Comparison of ENCODE assay signal across 8 cellular contexts in genomic region chr15:55221090-55222011, GRCh38. TPM values are rescaled to one million over a fixed set of nuclear protein-coding genes. Genes with fewer than 3 reads are reported as not detected.
DNase-seq lines count a peak whose midpoint lies in the region; ATAC-seq, FAIRE-seq and TF ChIP-seq lines count a peak whose summit lies in the region.

No MANE protein-coding gene starts in this region.

- TF ChIP-seq POLR2A in erythroblast (IDR thresholded peaks at IDR 0.05; ENCODE audit: low read length) = no peak

- H3K4me1 ChIP-seq in pancreas = peaks cover 0 to 6% (median 0%) of the 10 kb centered on the region in 3 donors

- H3K9me3 ChIP-seq in pancreas (no peaks in the 10 kb centered on the region), MG63 (no peaks in the 10 kb centered on the region)

- H3K27me3 ChIP-seq in pancreas (no peaks in the 10 kb centered on the region), MG63 (no peaks in the 10 kb centered on the region)

- peak overlapping the region in 2 of 4 donors; percentile 59 to 68 for H3K27ac ChIP-seq in pancreas

- TF ChIP-seq CTCF in pancreas (IDR thresholded peaks at IDR 0.05) = no peak

- peak; percentile 46 for ATAC-seq in HG03432 (IDR thresholded peaks at IDR 0.05; ENCODE audit: unreplicated experiment)
- peak in 3 of 4 donors; percentile 51 to 81 (median 73) for ATAC-seq in pancreas

- H3K4me3 ChIP-seq in pancreas (no peak overlapping the region), MG63 (no peak overlapping the region)

- intact Hi-C loops in pancreas (cut with DNase I) = no loop called here

- WGBS in pancreas, 2 donors = 80 to 86% methylated on average over 6 of the region's 6 CpGs

- no peak for FAIRE-seq in pancreas (lab: Jason Lieb, UNC)

- DNase-seq in stimulated activated naive CD4-positive, alpha-beta T cell treated with Interleukin-2 at 50 U/mL for 16 hours (lab: John Stamatoyannopoulos, UW) = peak; percentile 15
- no peak for DNase-seq in stimulated activated naive CD4-positive, alpha-beta T cell (lab: John Stamatoyannopoulos, UW)
- DNase-seq in T1000 (lab: John Stamatoyannopoulos, UW) = peak; percentile 8
- peak; percentile 42 to 66 for DNase-seq in erythroblast (lab: John Stamatoyannopoulos, UW)
- DNase-seq in pancreas = no peak
- no peak for DNase-seq in midbrain (lab: John Stamatoyannopoulos, UW)
- no peak for DNase-seq in MG63

- H3K36me3 ChIP-seq in pancreas = no peaks in the 10 kb centered on the region
- no peaks in the 10 kb centered on the region for H3K36me3 ChIP-seq in MG63

RNA-seq across cellular contexts. Expression of gene RSL24D1, which starts 24.6 kb away (rescaled TPM):
- 10 to 100 TPM; 30.7 to 67.0 (median 36.1) TPM for total RNA-seq in pancreas
- 10 to 100 TPM; 37.5 to 48.3 TPM for polyA plus RNA-seq in pancreas
- total RNA-seq in MG63 (2014; rRNA removed; shearing (Covaris generic); ENCODE audit: low replicate concordance) = 173 and 262 TPM in 2 replicates

Comparison
In these comparisons a context has a peak if more than half of its experiments do, and no peak if none do; other contexts are left out.
1. DNase-seq: peak in stimulated activated naive CD4-positive, alpha-beta T cell treated with Interleukin-2 at 50 U/mL for 16 hours (single experiment), T1000 (single experiment) and erythroblast (2 of 2); none in stimulated activated naive CD4-positive, alpha-beta T cell (0 of 6), pancreas (0 of 6), midbrain (single experiment) and MG63 (single experiment).